8 cellular contexts compared by ENCODE assay signal in genomic region chr2:225040862-225041209, GRCh38. TPM values are rescaled to one million over a fixed set of nuclear protein-coding genes. Genes with fewer than 3 reads are reported as not detected.
DNase-seq lines count a peak whose midpoint lies in the region; ATAC-seq, FAIRE-seq and TF ChIP-seq lines count a peak whose summit lies in the region.

No MANE protein-coding gene starts in this region.

- peak; percentile 42 for DNase-seq in T-helper 2 cell treated with Interferon-gamma antibody and Interleukin-4, amounts not matched to agents 5 μg/mL and 100 μg/mL, for 36 hours (ENCODE audit: low spot score)
- DNase-seq in dorsolateral prefrontal cortex = peak in 6 of 10 donors; percentile 34 to 56 (median 48)
- DNase-seq in naive thymus-derived CD8-positive, alpha-beta T cell = peak in 2 of 10 donors; percentile 10 to 23
- DNase-seq in urothelium cell line (ENCODE audit: low spot score) = peak; percentile 11
- DNase-seq in NCI-H2171 treated with DMSO at 0.1 percent for 48 hours (lab: John Stamatoyannopoulos, UW) = no peak
- no peak for DNase-seq in NCI-H526 (lab: John Stamatoyannopoulos, UW)

- POLR2A ChIA-PET in naive thymus-derived CD8-positive, alpha-beta T cell (lab: Charles Lee) = interaction anchor here (1.2 to 5.8 kb wide), 5 partner anchors 10 to 29 kb away, joined by 4 to 64 read pairs (median 6); no protein-coding TSS in a partner anchor

- ATAC-seq in GM18867 (IDR thresholded peaks at IDR 0.05; ENCODE audit: unreplicated experiment) (peak; percentile 28), HG02970 (IDR thresholded peaks at IDR 0.05; ENCODE audit: low FRiP score, unreplicated experiment) (peak; percentile 12)
- peak; percentile 15 to 26 for ATAC-seq in naive thymus-derived CD8-positive, alpha-beta T cell

- H3K27me3 Mint-ChIP-seq in T-helper 2 cell treated with Interferon-gamma antibody and Interleukin-4, amounts not matched to agents 5 μg/mL and 100 μg/mL, for 36 hours (ENCODE audit: low read depth) = peaks cover 19% of the 10 kb centered on the region
- H3K27me3 Mint-ChIP-seq in naive thymus-derived CD8-positive, alpha-beta T cell = no peaks in the 10 kb centered on the region

- H3K27me3 ChIP-seq in dorsolateral prefrontal cortex = peaks cover 0 to 23% (median 4%) of the 10 kb centered on the region in 45 donors

- FAIRE-seq in urothelium cell line (lab: Jason Lieb, UNC) = no peak

- intact Hi-C loops in dorsolateral prefrontal cortex (cut with DNase I) = loop anchor here in 1 of 2 donors (5.0 kb wide), 1 partner anchor 39 kb away; no protein-coding TSS in a partner anchor

- H3K4me3 Mint-ChIP-seq in T-helper 2 cell treated with Interferon-gamma antibody and Interleukin-4, amounts not matched to agents 5 μg/mL and 100 μg/mL, for 36 hours = peak overlapping the region; percentile 94
- peak overlapping the region; percentile 93 to 100 (median 99) for H3K4me3 Mint-ChIP-seq in naive thymus-derived CD8-positive, alpha-beta T cell

- H3K27ac ChIP-seq in dorsolateral prefrontal cortex = peak overlapping the region in 58 of 59 donors; percentile 74 to 98 (median 93)

- H3K4me3 ChIP-seq in dorsolateral prefrontal cortex = peak overlapping the region; percentile 52 to 87 (median 74)

- peaks cover 46% of the 10 kb centered on the region for H3K36me3 Mint-ChIP-seq in T-helper 2 cell treated with Interferon-gamma antibody and Interleukin-4, amounts not matched to agents 5 μg/mL and 100 μg/mL, for 36 hours (ENCODE audit: low read depth)
- H3K36me3 Mint-ChIP-seq in naive thymus-derived CD8-positive, alpha-beta T cell = peaks cover 0 to 7% (median 6%) of the 10 kb centered on the region in 3 donors

- peak overlapping the region; percentile 99 for H3K27ac Mint-ChIP-seq in T-helper 2 cell treated with Interferon-gamma antibody and Interleukin-4, amounts not matched to agents 5 μg/mL and 100 μg/mL, for 36 hours
- H3K27ac Mint-ChIP-seq in naive thymus-derived CD8-positive, alpha-beta T cell = peak overlapping the region; percentile 88 to 100 (median 98)

- H3K9me3 Mint-ChIP-seq in T-helper 2 cell treated with Interferon-gamma antibody and Interleukin-4, amounts not matched to agents 5 μg/mL and 100 μg/mL, for 36 hours = no peaks in the 10 kb centered on the region
- H3K9me3 Mint-ChIP-seq in naive thymus-derived CD8-positive, alpha-beta T cell = no peaks in the 10 kb centered on the region

- TF ChIP-seq CTCF in dorsolateral prefrontal cortex (IDR thresholded peaks at IDR 0.05 in 54 of 56, conservative IDR thresholded peaks at IDR 0.05 in 2 of 56; ENCODE audit: low read depth in 1 of 56, partially characterized antibody in 56 of 56) = peak in 5 of 56 donors; percentile 6 to 20 (median 11)

- peaks cover 55% of the 10 kb centered on the region for H3K4me1 Mint-ChIP-seq in T-helper 2 cell treated with Interferon-gamma antibody and Interleukin-4, amounts not matched to agents 5 μg/mL and 100 μg/mL, for 36 hours (ENCODE audit: low read depth)
- peaks cover 42 to 68% (median 67%) of the 10 kb centered on the region in 4 donors for H3K4me1 Mint-ChIP-seq in naive thymus-derived CD8-positive, alpha-beta T cell

RNA-seq across cellular contexts. Expression of gene DOCK10, which starts 1.4 kb away (rescaled TPM):
- 100 to 1,000 TPM in 48 of 120 experiments, 10 to 100 TPM in 72; 24.3 to 264 (median 89.2) TPM for total RNA-seq in dorsolateral prefrontal cortex
- 100 to 1,000 TPM; 165 to 180 TPM for total RNA-seq in naive thymus-derived CD8-positive, alpha-beta T cell
- polyA plus RNA-seq in naive thymus-derived CD8-positive, alpha-beta T cell = 10 to 100 TPM; 34.1 to 57.9 (median 47.8) TPM

Comparison
In these comparisons a context has a peak if more than half of its experiments do, and no peak if none do; other contexts are left out.
1. DNase-seq: peak in T-helper 2 cell treated with Interferon-gamma antibody and Interleukin-4, amounts not matched to agents 5 μg/mL and 100 μg/mL, for 36 hours (single experiment), dorsolateral prefrontal cortex (6 of 10) and urothelium cell line (single experiment); none in NCI-H2171 treated with DMSO at 0.1 percent for 48 hours (single experiment) and NCI-H526 (0 of 2).
2. Peak in every context shown above with its lines, with median percentiles within 50 percentile points of each other: ATAC-seq.